ENCODE assay signal across 16 cellular contexts in the genomic region with DNA sequence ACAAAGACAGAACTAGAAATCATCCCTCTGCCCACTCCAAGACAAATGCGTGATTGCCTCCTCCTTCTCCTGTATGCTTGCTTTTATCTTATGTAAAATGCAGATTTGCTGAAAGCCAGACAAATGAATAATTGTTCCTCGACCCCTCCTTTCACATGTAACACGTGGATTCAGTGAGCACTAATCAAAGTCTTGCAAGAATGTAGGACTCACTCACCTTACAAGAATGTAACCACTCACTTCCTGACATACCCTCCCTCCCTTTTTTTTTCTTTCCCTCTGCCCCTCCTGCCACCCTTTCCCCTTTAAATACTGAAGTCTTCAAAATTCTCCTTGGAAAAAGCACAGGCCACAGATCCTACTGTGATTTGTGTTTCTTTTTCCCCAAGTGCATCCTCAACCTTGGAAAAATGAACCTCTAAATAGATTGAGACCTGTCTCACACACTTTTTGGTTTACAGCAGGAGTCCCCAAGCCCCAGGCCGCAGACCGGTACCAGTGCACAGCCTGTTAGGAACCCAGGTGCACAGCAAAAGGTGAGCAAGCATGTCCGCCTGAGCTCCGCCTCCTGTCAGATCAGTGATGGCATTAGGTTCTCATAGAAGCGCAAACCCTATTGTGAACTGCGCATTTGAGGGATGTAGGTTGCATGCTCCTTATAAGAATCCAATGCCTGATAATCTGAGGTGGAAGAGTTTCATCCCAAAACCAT. TPM values are rescaled to one million over a fixed set of nuclear protein-coding genes. Genes with fewer than 3 reads are reported as not detected.
A peak's percentile ranks its signal among the peaks of the same experiment; 100 is the strongest.
DNase-seq lines count a peak whose midpoint lies in the region; ATAC-seq and TF ChIP-seq lines count a peak whose summit lies in the region.
"Had no signal": no experiment of that assay in that cellular context is flagged by ENCODE, and none has a peak within 500 bp of the region (broad histone marks: within the 10 kb centered on the region; RNA-seq: fewer than 3 reads in every experiment).

No MANE protein-coding gene starts in this region.

- TF ChIP-seq CTCF in cardiac fibroblast (IDR thresholded peaks at IDR 0.05; ENCODE audit: low read depth, low read length) (no peak), A673 (conservative IDR thresholded peaks at IDR 0.05; ENCODE audit: low read depth, low read length) (no peak)

- no peaks in the 10 kb centered on the region for H3K27me3 ChIP-seq in A673 (replicated peaks; ENCODE audit: insufficient read depth, low read depth, low read length, poor library complexity)
- H3K27me3 ChIP-seq: vagina had no signal

- H3K9me3 ChIP-seq in A673 (ENCODE audit: low read depth, low read length, poor library complexity, severe bottlenecking), result no peaks in the 10 kb centered on the region
- H3K9me3 ChIP-seq: vagina had no signal

- intact Hi-C loops in A673 (cut with micrococcal nuclease; ENCODE audit: unreplicated experiment), result no loop called here

- POLR2A ChIA-PET in A673 (lab: Charles Lee; ENCODE audit: low non-redundant PET), result no interaction called here

- no peaks in the 10 kb centered on the region for H3K4me1 ChIP-seq in A673 (ENCODE audit: insufficient read depth, low read length, poor library complexity, severe bottlenecking)
- H3K4me1 ChIP-seq: vagina had no signal

- BruUV-seq in A673 (replicated peaks; lab: Mats Ljungman, UMichigan), result no TSS peak

- no peak for ATAC-seq in left lobe of liver
- ATAC-seq: Right ventricle myocardium inferior; stimulated activated naive B cell treated with anti-CD40 and anti-IgM and Interleukin-4, amounts not matched to agents 10 μg/mL and 1 μg/mL and 100 μg/mL, for 72 hours had no signal

- TF ChIP-seq RAD21 in Ishikawa (IDR thresholded peaks at IDR 0.05; ENCODE audit: low read depth), result no peak

- CTCF ChIA-PET in A673 (lab: Charles Lee), result no interaction called here

- TF ChIP-seq EP300 in Ishikawa (IDR thresholded peaks at IDR 0.05; ENCODE audit: borderline replicate concordance), result no peak

- no peak overlapping the region for H3K27ac ChIP-seq in A673 (ENCODE audit: low read depth, low read length, poor library complexity, severe bottlenecking)
- H3K27ac ChIP-seq: vagina had no signal

- H3K36me3 ChIP-seq in A673 (ENCODE audit: insufficient read depth, low read length, poor library complexity, severe bottlenecking), result no peaks in the 10 kb centered on the region
- H3K36me3 ChIP-seq: vagina had no signal

- no peak overlapping the region for H3K4me3 ChIP-seq in cardiac fibroblast (replicated peaks in 1 of 2; ENCODE audit: low read depth in 2 of 2, low read length in 2 of 2)
- H3K4me3 ChIP-seq in A673 (ENCODE audit: low read depth, low read length, poor library complexity, severe bottlenecking), result no peak overlapping the region
- H3K4me3 ChIP-seq: vagina had no signal

- DNase-seq in COLO829 (ENCODE audit: low spot score), result peak; percentile 61
- DNase-seq in cardiac fibroblast (ENCODE audit: low read depth in 2 of 2), result peak; percentile 21 to 42
- DNase-seq in left lobe of liver (ENCODE audit: low spot score), result peak; percentile 7
- no peak for DNase-seq in D341Med (ENCODE audit: low spot score)
- no peak for DNase-seq in A673 (ENCODE audit: low spot score)
- DNase-seq in occipital lobe (lab: John Stamatoyannopoulos, UW), result no peak
- DNase-seq in NCI-H146 (lab: John Stamatoyannopoulos, UW), result no peak
- DNase-seq: activated CD4-positive, alpha-beta T cell treated with anti-CD3 and anti-CD28 coated beads, Interleukin-2, amount 10 ng/mL, durations not matched to agents 24 days and 14 days; activated T-cell treated with anti-CD3 and anti-CD28 coated beads, Interleukin-2, amount 50 U/mL, for 24 hours; amniotic stem cell; KG1; stimulated activated naive B cell treated with anti-CD40 and anti-IgM and Interleukin-4, amounts not matched to agents 10 μg/mL and 1 μg/mL and 100 μg/mL, for 72 hours; T-helper 9 cell had no signal

TF ChIP-seq in Ishikawa, 13 proteins besides CTCF, POLR2A, EP300 and RAD21:
- TF ChIP-seq ZBTB7A (IDR thresholded peaks at IDR 0.05; ENCODE audit: low read depth) (no peak), FOXM1 (IDR thresholded peaks at IDR 0.05; ENCODE audit: borderline replicate concordance, low read depth) (no peak), TEAD4 (IDR thresholded peaks at IDR 0.05) (no peak), NFIC (IDR thresholded peaks at IDR 0.05) (no peak)
- TF ChIP-seq, protein P1, sequence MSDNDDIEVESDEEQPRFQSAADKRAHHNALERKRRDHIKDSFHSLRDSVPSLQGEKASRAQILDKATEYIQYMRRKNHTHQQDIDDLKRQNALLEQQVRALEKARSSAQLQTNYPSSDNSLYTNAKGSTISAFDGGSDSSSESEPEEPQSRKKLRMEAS (IDR thresholded peaks at IDR 0.05), result 0 out of 2 replicates have a peak, but pooled peaks have one; percentile 23

RNA-seq across cellular contexts. Expression of gene HSD17B3, which starts 29.4 kb away (rescaled TPM):
- total RNA-seq in left lobe of liver (1.7 TPM), A673 (2021) (not detected in 2 replicates), occipital lobe (not detected)
- total RNA-seq: activated CD4-positive, alpha-beta T cell treated with anti-CD3 and anti-CD28 coated beads, Interleukin-2, amount 10 ng/mL, durations not matched to agents 24 days and 14 days; vagina had no signal

RNA-seq across cellular contexts. Expression of gene SLC35D2, which starts 52.1 kb away (rescaled TPM):
- total RNA-seq in left lobe of liver, result 33.2 TPM
- total RNA-seq in A673 (2021), result 1.1 TPM in 2 replicates
- 2.2 TPM for total RNA-seq in occipital lobe

Comparison
In these comparisons a context has a peak if more than half of its experiments do, and no peak if none do; other contexts are left out.
1. DNase-seq: peak in COLO829 (single experiment), cardiac fibroblast (2 of 2) and left lobe of liver (single experiment); none in D341Med (single experiment), A673 (single experiment), occipital lobe (single experiment) and NCI-H146 (single experiment).
2. RNA of gene SLC35D2, which starts 52.1 kb away (total RNA-seq): 33.2 TPM in left lobe of liver (single experiment); 2.2 TPM in occipital lobe (single experiment) and 1.1 TPM in A673; every median in the first group is over 10 times any median in the second.